Comparison of ENCODE assay signal across 1 cellular context in the genomic region with DNA sequence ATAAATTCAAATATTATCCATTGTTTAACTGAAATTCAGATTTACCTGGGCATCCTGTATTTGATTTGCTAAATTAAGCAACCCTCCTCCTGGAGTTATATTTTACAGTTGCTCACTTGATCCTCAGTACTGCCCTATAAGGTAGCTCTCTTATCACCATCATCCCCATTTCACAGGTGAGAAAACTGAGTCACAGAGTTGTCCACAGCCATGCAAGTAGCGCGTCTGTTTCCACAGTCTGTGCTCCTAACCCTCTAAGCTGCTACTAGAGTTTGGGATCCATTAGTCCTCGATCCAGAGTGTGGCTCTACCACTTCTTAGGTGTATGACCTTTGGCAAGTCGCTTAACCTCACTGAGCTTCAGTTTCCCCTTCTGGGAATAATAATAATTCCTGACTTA.
TF ChIP-seq lines count a peak whose summit lies in the region.

No MANE protein-coding gene starts in this region.

TF ChIP-seq in IMR-90, 13 proteins besides CTCF, POLR2A, EP300 and RAD21:
- no peak for TF ChIP-seq FOS (IDR thresholded peaks at IDR 0.05; ENCODE audit: low read depth, low read length)
- TF ChIP-seq SMC3 (IDR thresholded peaks at IDR 0.05; ENCODE audit: low read depth, low read length) = no peak
- no peak for TF ChIP-seq RFX5 (IDR thresholded peaks at IDR 0.05; ENCODE audit: low read depth, low read length)
- no peak for TF ChIP-seq NFE2L2 (IDR thresholded peaks at IDR 0.05; ENCODE audit: low read depth, low read length)
